Comparison of ENCODE assay signal across 9 cellular contexts in the genomic region with DNA sequence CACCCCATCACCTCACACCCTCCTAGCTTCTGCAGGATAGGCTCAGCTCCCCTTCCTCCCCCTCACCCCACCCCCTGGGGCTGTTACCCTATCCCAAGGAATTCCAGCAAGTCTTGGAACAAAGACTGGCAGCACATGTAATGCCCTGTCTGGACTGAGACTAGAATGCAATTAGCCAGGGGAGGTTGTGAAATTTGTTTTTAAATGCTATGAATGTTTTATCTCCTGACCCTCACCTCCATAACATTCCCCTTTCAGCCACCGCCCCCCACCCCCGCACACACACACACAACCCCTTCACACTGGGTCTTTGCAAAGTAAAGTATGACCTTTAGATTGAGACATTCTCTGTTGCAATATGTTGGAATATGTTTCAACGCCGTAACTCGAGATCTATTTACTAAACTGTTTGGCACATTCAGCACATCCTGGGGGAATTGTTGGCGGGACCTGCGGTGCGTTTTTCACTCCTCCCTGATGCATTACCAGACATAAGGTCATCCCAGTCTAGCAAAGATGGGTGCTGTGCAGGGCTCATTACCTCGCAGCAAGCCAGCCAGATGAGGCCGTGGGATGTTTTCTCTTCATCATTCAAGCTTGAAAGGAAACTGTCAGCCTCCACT.
DNase-seq lines count a peak whose midpoint lies in the region; ATAC-seq and TF ChIP-seq lines count a peak whose summit lies in the region.
"Had no signal": no experiment of that assay in that cellular context is flagged by ENCODE, and none has a peak within 500 bp of the region (broad histone marks: within the 10 kb centered on the region; RNA-seq: fewer than 3 reads in every experiment).

No MANE protein-coding gene starts in this region.

- TF ChIP-seq RAD21 in Ishikawa (IDR thresholded peaks at IDR 0.05; ENCODE audit: low read depth) = no peak

- ATAC-seq in GM21723 (IDR thresholded peaks at IDR 0.05; ENCODE audit: unreplicated experiment) = no peak

- H3K4me1 ChIP-seq in skeletal muscle tissue (ENCODE audit: control insufficient read depth in 3 of 3, insufficient read depth in 3 of 3, low read length in 3 of 3) = peaks cover 73 to 90% (median 81%) of the 10 kb centered on the region in 3 donors

- no peaks in the 10 kb centered on the region for H3K27me3 Mint-ChIP-seq in activated CD4-positive, alpha-beta memory T cell treated with anti-CD3 and anti-CD28 coated beads for 36 hours

- peak overlapping the region; percentile 48 to 74 (median 69) for H3K9ac ChIP-seq in skeletal muscle tissue (ENCODE audit: low read depth in 1 of 3, low read length in 3 of 3)

- no peak overlapping the region for H3K4me3 Mint-ChIP-seq in activated CD4-positive, alpha-beta memory T cell treated with anti-CD3 and anti-CD28 coated beads for 36 hours

- H3K27ac ChIP-seq in skeletal muscle tissue (ENCODE audit: low read depth, low read length) = peak overlapping the region; percentile 87

- DNase-seq in astrocyte of the cerebellum (ENCODE audit: low read depth) = peak; percentile 29
- DNase-seq in islet precursor cell = peak; percentile 88
- DNase-seq in amygdala (lab: John Stamatoyannopoulos, UW) = no peak
- no peak for DNase-seq in KG1 (lab: John Stamatoyannopoulos, UW)
- DNase-seq in activated CD4-positive, alpha-beta memory T cell treated with anti-CD3 and anti-CD28 coated beads for 36 hours = no peak
- DNase-seq: occipital lobe had no signal

- H3K27me3 ChIP-seq in skeletal muscle tissue (ENCODE audit: control insufficient read depth in 3 of 3, insufficient read depth in 3 of 3, low read length in 3 of 3) = no peaks in the 10 kb centered on the region

- CTCF ChIA-PET in activated CD4-positive, alpha-beta memory T cell treated with anti-CD3 and anti-CD28 coated beads for 36 hours (lab: Charles Lee) = no interaction called here

- no peaks in the 10 kb centered on the region for H3K9me3 Mint-ChIP-seq in activated CD4-positive, alpha-beta memory T cell treated with anti-CD3 and anti-CD28 coated beads for 36 hours

- no peaks in the 10 kb centered on the region for H3K9me3 ChIP-seq in skeletal muscle tissue (ENCODE audit: control insufficient read depth in 3 of 3, low read length in 3 of 3)

- peak; percentile 45 for TF ChIP-seq EP300 in Ishikawa (IDR thresholded peaks at IDR 0.05; ENCODE audit: borderline replicate concordance)

- POLR2A ChIA-PET in activated CD4-positive, alpha-beta memory T cell treated with anti-CD3 and anti-CD28 coated beads for 36 hours (lab: Charles Lee) = no interaction called here

- H3K27ac Mint-ChIP-seq in activated CD4-positive, alpha-beta memory T cell treated with anti-CD3 and anti-CD28 coated beads for 36 hours = no peak overlapping the region

- no peak for TF ChIP-seq CTCF in astrocyte of the cerebellum (IDR thresholded peaks at IDR 0.05; ENCODE audit: low read depth, low read length, missing control alignments)

- in situ Hi-C loops in astrocyte of the cerebellum (cut with HindIII; ENCODE audit: low sequenced_read_pairs) = no loop called here

- no peaks in the 10 kb centered on the region for H3K36me3 Mint-ChIP-seq in activated CD4-positive, alpha-beta memory T cell treated with anti-CD3 and anti-CD28 coated beads for 36 hours

- H3K4me1 Mint-ChIP-seq in activated CD4-positive, alpha-beta memory T cell treated with anti-CD3 and anti-CD28 coated beads for 36 hours (ENCODE audit: low read depth) = no peaks in the 10 kb centered on the region

- no peaks in the 10 kb centered on the region for H3K36me3 ChIP-seq in skeletal muscle tissue (ENCODE audit: control insufficient read depth in 3 of 3, insufficient read depth in 3 of 3, low read length in 3 of 3)

- H3K4me3 ChIP-seq in astrocyte of the cerebellum (ENCODE audit: low read depth, low read length) (no peak overlapping the region), skeletal muscle tissue (ENCODE audit: low read length in 3 of 3) (peak overlapping the region; percentile 54 to 61 (median 60))

- intact Hi-C loops in activated CD4-positive, alpha-beta memory T cell treated with anti-CD3 and anti-CD28 coated beads for 36 hours (cut with micrococcal nuclease) = no loop called here

TF ChIP-seq in Ishikawa, 13 proteins besides CTCF, POLR2A, EP300 and RAD21:
- no peak for TF ChIP-seq CREB1 (IDR thresholded peaks at IDR 0.05; ENCODE audit: low read depth)
- peak; percentile 33; the same call in 1 of the 2 replicates for TF ChIP-seq FOXM1 (IDR thresholded peaks at IDR 0.05; ENCODE audit: borderline replicate concordance, low read depth)
- TF ChIP-seq TCF12 (IDR thresholded peaks at IDR 0.05; ENCODE audit: low read depth) = peak; percentile 78
- TF ChIP-seq, protein P1, sequence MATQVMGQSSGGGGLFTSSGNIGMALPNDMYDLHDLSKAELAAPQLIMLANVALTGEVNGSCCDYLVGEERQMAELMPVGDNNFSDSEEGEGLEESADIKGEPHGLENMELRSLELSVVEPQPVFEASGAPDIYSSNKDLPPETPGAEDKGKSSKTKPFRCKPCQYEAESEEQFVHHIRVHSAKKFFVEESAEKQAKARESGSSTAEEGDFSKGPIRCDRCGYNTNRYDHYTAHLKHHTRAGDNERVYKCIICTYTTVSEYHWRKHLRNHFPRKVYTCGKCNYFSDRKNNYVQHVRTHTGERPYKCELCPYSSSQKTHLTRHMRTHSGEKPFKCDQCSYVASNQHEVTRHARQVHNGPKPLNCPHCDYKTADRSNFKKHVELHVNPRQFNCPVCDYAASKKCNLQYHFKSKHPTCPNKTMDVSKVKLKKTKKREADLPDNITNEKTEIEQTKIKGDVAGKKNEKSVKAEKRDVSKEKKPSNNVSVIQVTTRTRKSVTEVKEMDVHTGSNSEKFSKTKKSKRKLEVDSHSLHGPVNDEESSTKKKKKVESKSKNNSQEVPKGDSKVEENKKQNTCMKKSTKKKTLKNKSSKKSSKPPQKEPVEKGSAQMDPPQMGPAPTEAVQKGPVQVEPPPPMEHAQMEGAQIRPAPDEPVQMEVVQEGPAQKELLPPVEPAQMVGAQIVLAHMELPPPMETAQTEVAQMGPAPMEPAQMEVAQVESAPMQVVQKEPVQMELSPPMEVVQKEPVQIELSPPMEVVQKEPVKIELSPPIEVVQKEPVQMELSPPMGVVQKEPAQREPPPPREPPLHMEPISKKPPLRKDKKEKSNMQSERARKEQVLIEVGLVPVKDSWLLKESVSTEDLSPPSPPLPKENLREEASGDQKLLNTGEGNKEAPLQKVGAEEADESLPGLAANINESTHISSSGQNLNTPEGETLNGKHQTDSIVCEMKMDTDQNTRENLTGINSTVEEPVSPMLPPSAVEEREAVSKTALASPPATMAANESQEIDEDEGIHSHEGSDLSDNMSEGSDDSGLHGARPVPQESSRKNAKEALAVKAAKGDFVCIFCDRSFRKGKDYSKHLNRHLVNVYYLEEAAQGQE (IDR thresholded peaks at IDR 0.05; ENCODE audit: low read depth) = no peak
- TF ChIP-seq TEAD4 (IDR thresholded peaks at IDR 0.05) = peak; percentile 78
- TF ChIP-seq NFIC (IDR thresholded peaks at IDR 0.05) = peak; percentile 16; the same call in 1 of the 2 replicates
- TF ChIP-seq CEBPB (IDR thresholded peaks at IDR 0.05) = peak; percentile 75; the same call in 1 of the 2 replicates
- TF ChIP-seq EGR1 (IDR thresholded peaks at IDR 0.05) = peak; percentile 64
TF ChIP-seq in Ishikawa: peak in this region for 6.

Comparison
In these comparisons a context has a peak if more than half of its experiments do, and no peak if none do; other contexts are left out.
1. DNase-seq: peak in astrocyte of the cerebellum (single experiment) and islet precursor cell (single experiment); none in amygdala (0 of 56), KG1 (single experiment) and activated CD4-positive, alpha-beta memory T cell treated with anti-CD3 and anti-CD28 coated beads for 36 hours (single experiment).